31 cellular contexts compared by ENCODE assay signal in genomic region chr3:144257381-144257780, GRCh38.
"Had no signal": no experiment of that assay in that cellular context is flagged by ENCODE, and none has a peak within 500 bp of the region (broad histone marks: within the 10 kb centered on the region; RNA-seq: fewer than 3 reads in every experiment).

No MANE protein-coding gene starts in this region.

- FAIRE-seq: bronchial epithelial cell, K562, TTC549 had no signal

- H3K4me3 Mint-ChIP-seq: activated CD4-positive, alpha-beta memory T cell treated with anti-CD3 and anti-CD28 coated beads for 36 hours; activated naive CD8-positive, alpha-beta T cell treated with anti-CD3 and anti-CD28 coated beads for 36 hours; brain had no signal

- ATAC-seq: K562, Panc1 had no signal

- H3K4me1 ChIP-seq: SJCRH30 had no signal

- H3K27ac ChIP-seq: SJCRH30, SK-N-MC had no signal

- H3K4me3 ChIP-seq: K562, MG63, SJCRH30 had no signal

- H3K9me3 Mint-ChIP-seq: activated CD4-positive, alpha-beta memory T cell treated with anti-CD3 and anti-CD28 coated beads for 36 hours; activated naive CD8-positive, alpha-beta T cell treated with anti-CD3 and anti-CD28 coated beads for 36 hours had no signal

- H3K4me1 Mint-ChIP-seq: activated naive CD8-positive, alpha-beta T cell treated with anti-CD3 and anti-CD28 coated beads for 36 hours; brain had no signal

- DNase-seq: activated CD4-positive, alpha-beta memory T cell treated with anti-CD3 and anti-CD28 coated beads for 36 hours; activated CD4-positive, alpha-beta T cell treated with anti-CD3 and anti-CD28 coated beads for 4 hours; activated CD4-positive, alpha-beta T cell treated with anti-CD3 and anti-CD28 coated beads, Interleukin-2, amount 50 U/mL, for 1 hour; activated CD4-positive, CD25-positive, alpha-beta regulatory T cell treated with anti-CD3 and anti-CD28 coated beads, Interleukin-2, amount 50 U/mL, for 72 hours; activated CD8-positive, alpha-beta memory T cell treated with anti-CD3 and anti-CD28 coated beads, Interleukin-2, amount 50 U/mL, for 48 hours; activated effector memory CD4-positive, alpha-beta T cell treated with Interleukin-2 at 50 U/mL for 16 hours; activated naive CD4-positive, alpha-beta T cell treated with anti-CD3 and anti-CD28 coated beads, Interleukin-2, amount 50 U/mL, for 16 hours; activated naive CD8-positive, alpha-beta T cell treated with anti-CD3 and anti-CD28 coated beads for 36 hours; activated T-cell treated with anti-CD3 and anti-CD28 coated beads, Interleukin-2, amount 50 U/mL, for 48 hours; amniotic stem cell; aorta; caudate nucleus; cerebellar nuclear complex; Karpas-422; MG63; MV-4-11; NCI-H1092; NCI-H1436 treated with DMSO at 0.1 percent for 48 hours; NCI-H1694 treated with DMSO at 0.1 percent for 48 hours; NCI-H2029; NCI-H345; NCI-H524 treated with DMSO at 0.1 percent for 48 hours; SHP77; SJCRH30; T1000 had no signal

- H3K36me3 ChIP-seq: MG63, SJCRH30 had no signal

- H3K27ac Mint-ChIP-seq: activated CD4-positive, alpha-beta memory T cell treated with anti-CD3 and anti-CD28 coated beads for 36 hours; activated naive CD8-positive, alpha-beta T cell treated with anti-CD3 and anti-CD28 coated beads for 36 hours; brain had no signal

- H3K9me3 ChIP-seq: MG63, SJCRH30 had no signal

- H3K27me3 Mint-ChIP-seq: activated CD4-positive, alpha-beta memory T cell treated with anti-CD3 and anti-CD28 coated beads for 36 hours; brain had no signal

- H3K36me3 Mint-ChIP-seq: activated CD4-positive, alpha-beta memory T cell treated with anti-CD3 and anti-CD28 coated beads for 36 hours; activated naive CD8-positive, alpha-beta T cell treated with anti-CD3 and anti-CD28 coated beads for 36 hours; brain had no signal

- H3K27me3 ChIP-seq: MG63, SJCRH30 had no signal
